In genomic region chr15:66170716-66171115, GRCh38 we compare ENCODE assay signal across 18 cellular contexts.
DNase-seq lines count a peak whose midpoint lies in the region; FAIRE-seq and TF ChIP-seq lines count a peak whose summit lies in the region.
"Had no signal": no experiment of that assay in that cellular context is flagged by ENCODE, and none has a peak within 500 bp of the region (broad histone marks: within the 10 kb centered on the region; RNA-seq: fewer than 3 reads in every experiment).

No MANE protein-coding gene starts in this region.

- peak; percentile 30 for FAIRE-seq in urothelium cell line (lab: Jason Lieb, UNC)
- FAIRE-seq: G401.6, GM12892 had no signal

- no peak overlapping the region for H2BK120ac ChIP-seq in neuronal stem cell (ENCODE audit: low read depth, low read length)

- H3K4me3 ChIP-seq in SU-DHL-6 (ENCODE audit: insufficient read depth, low read length, poor library complexity, severe bottlenecking) (no peak overlapping the region), neuronal stem cell (ENCODE audit: low read length in 2 of 2) (no peak overlapping the region), SJCRH30 (no peak overlapping the region)

- H3K27ac Mint-ChIP-seq in activated naive CD4-positive, alpha-beta T cell treated with anti-CD3 and anti-CD28 coated beads, Interleukin-2, amount 10 ng/mL, durations not matched to agents 7 days and 5 days: no peak overlapping the region
- H3K27ac Mint-ChIP-seq: CD4-positive, alpha-beta memory T cell had no signal

- peak overlapping the region; percentile 63 for H3K9ac ChIP-seq in SU-DHL-6 (ENCODE audit: low read length)
- no peak overlapping the region for H3K9ac ChIP-seq in neuronal stem cell (ENCODE audit: low read depth, low read length, poor library complexity)

- peaks cover 1% of the 10 kb centered on the region for H3K79me1 ChIP-seq in neuronal stem cell (ENCODE audit: low read depth, low read length)

- H3K4me1 ChIP-seq in neuronal stem cell (ENCODE audit: control insufficient read depth in 2 of 2, insufficient read depth in 1 of 2, low read depth in 1 of 2, low read length in 2 of 2) (peaks cover 0 to 6% of the 10 kb centered on the region in 2 donors), SJCRH30 (no peaks in the 10 kb centered on the region)

- peak overlapping the region; percentile 56 for H3K23ac ChIP-seq in neuronal stem cell (ENCODE audit: low read depth, low read length, poor library complexity)

- H2AK5ac ChIP-seq in neuronal stem cell (ENCODE audit: low read depth, low read length): peak overlapping the region; percentile 71

- H4K8ac ChIP-seq in neuronal stem cell (ENCODE audit: low read depth, low read length): no peak overlapping the region

- H3K14ac ChIP-seq in neuronal stem cell (ENCODE audit: low read length): no peak overlapping the region

- peak overlapping the region; percentile 82 for H2BK15ac ChIP-seq in neuronal stem cell (ENCODE audit: low read length)

- no peaks in the 10 kb centered on the region for H3K36me3 Mint-ChIP-seq in activated naive CD4-positive, alpha-beta T cell treated with anti-CD3 and anti-CD28 coated beads, Interleukin-2, amount 10 ng/mL, durations not matched to agents 7 days and 5 days
- H3K36me3 Mint-ChIP-seq: CD4-positive, alpha-beta memory T cell had no signal

- H4K20me1 ChIP-seq in SU-DHL-6 (ENCODE audit: low read depth, low read length): no peaks in the 10 kb centered on the region

- no peaks in the 10 kb centered on the region for H3K9me2 ChIP-seq in SU-DHL-6 (replicated peaks; ENCODE audit: insufficient read depth, low read length)

- no peaks in the 10 kb centered on the region for H3K27me3 ChIP-seq in SU-DHL-6 (ENCODE audit: low read length)
- H3K27me3 ChIP-seq in neuronal stem cell (ENCODE audit: control insufficient read depth in 3 of 3, insufficient read depth in 3 of 3, low read depth in 1 of 3, low read length in 3 of 3): peaks cover 0 to 30% (median 3%) of the 10 kb centered on the region in 3 experiments
- no peaks in the 10 kb centered on the region for H3K27me3 ChIP-seq in SJCRH30

- CTCF ChIA-PET in activated naive CD4-positive, alpha-beta T cell treated with anti-CD3 and anti-CD28 coated beads, Interleukin-2, amount 10 ng/mL, durations not matched to agents 7 days and 5 days (lab: Charles Lee): no interaction called here

- H3K4me1 Mint-ChIP-seq in activated naive CD4-positive, alpha-beta T cell treated with anti-CD3 and anti-CD28 coated beads, Interleukin-2, amount 10 ng/mL, durations not matched to agents 7 days and 5 days: no peaks in the 10 kb centered on the region
- H3K4me1 Mint-ChIP-seq: CD4-positive, alpha-beta memory T cell had no signal

- H3K9me3 ChIP-seq in SU-DHL-6 (ENCODE audit: insufficient read depth, low read length) (no peaks in the 10 kb centered on the region), neuronal stem cell (replicated peaks in 1 of 2; ENCODE audit: control insufficient read depth in 2 of 2, insufficient read depth in 1 of 2, low read depth in 1 of 2, low read length in 2 of 2) (no peaks in the 10 kb centered on the region), SJCRH30 (replicated peaks) (no peaks in the 10 kb centered on the region)

- H3K4me3 Mint-ChIP-seq in activated naive CD4-positive, alpha-beta T cell treated with anti-CD3 and anti-CD28 coated beads, Interleukin-2, amount 10 ng/mL, durations not matched to agents 7 days and 5 days: no peak overlapping the region
- H3K4me3 Mint-ChIP-seq: CD4-positive, alpha-beta memory T cell had no signal

- no peaks in the 10 kb centered on the region for H3K36me3 ChIP-seq in SU-DHL-6 (ENCODE audit: low read length)
- H3K36me3 ChIP-seq in neuronal stem cell (replicated peaks in 1 of 2; ENCODE audit: control insufficient read depth in 2 of 2, insufficient read depth in 2 of 2, low read length in 2 of 2): no peaks in the 10 kb centered on the region
- no peaks in the 10 kb centered on the region for H3K36me3 ChIP-seq in SJCRH30

- H3K27me3 Mint-ChIP-seq in activated naive CD4-positive, alpha-beta T cell treated with anti-CD3 and anti-CD28 coated beads, Interleukin-2, amount 10 ng/mL, durations not matched to agents 7 days and 5 days: peaks cover 40% of the 10 kb centered on the region

- H3K9me3 Mint-ChIP-seq in activated naive CD4-positive, alpha-beta T cell treated with anti-CD3 and anti-CD28 coated beads, Interleukin-2, amount 10 ng/mL, durations not matched to agents 7 days and 5 days: no peaks in the 10 kb centered on the region
- H3K9me3 Mint-ChIP-seq: CD4-positive, alpha-beta memory T cell had no signal

- no peaks in the 10 kb centered on the region for H3K79me2 ChIP-seq in SU-DHL-6 (ENCODE audit: insufficient read depth, low read length)

- no peak overlapping the region for H3K4ac ChIP-seq in neuronal stem cell (ENCODE audit: low read length)

- H2BK12ac ChIP-seq in neuronal stem cell (ENCODE audit: low read length): no peak overlapping the region

- H3K18ac ChIP-seq in neuronal stem cell (ENCODE audit: low read length): peak overlapping the region; percentile 69

- no peak overlapping the region for H2BK5ac ChIP-seq in neuronal stem cell (ENCODE audit: low read length)

- no peak for TF ChIP-seq CTCF in SU-DHL-6 (IDR thresholded peaks at IDR 0.05; ENCODE audit: insufficient read depth, low read length, poor library complexity, severe bottlenecking)

- WGBS in neuronal stem cell (ENCODE audit: extremely low coverage in 2 of 2, insufficient read length in 2 of 2, insufficient replicate concordance in 1 of 2), 2 donors: no CpG with 5 or more reads among the region's 5 CpGs

- H4K91ac ChIP-seq in neuronal stem cell (ENCODE audit: low read depth, low read length, poor library complexity): no peak overlapping the region

- peaks cover 20% of the 10 kb centered on the region for H3F3A ChIP-seq in SU-DHL-6 (ENCODE audit: insufficient read depth)

- H3K27ac ChIP-seq in SU-DHL-6 (ENCODE audit: low read depth, low read length) (peak overlapping the region; percentile 97), neuronal stem cell (replicated peaks; ENCODE audit: low read length) (no peak overlapping the region), SJCRH30 (no peak overlapping the region)

- DNase-seq in NCI-H69 (lab: John Stamatoyannopoulos, UW) (peak; percentile 43), neuronal stem cell (ENCODE audit: low spot score) (no peak), urothelium cell line (ENCODE audit: low spot score) (no peak), NCI-H748 (lab: John Stamatoyannopoulos, UW; ENCODE audit: unreplicated experiment) (no peak), SJCRH30 (no peak)
- no peak for DNase-seq in stimulated activated CD4-positive, alpha-beta T cell treated with anti-CD3 and anti-CD28 coated beads, Interleukin-2, amount 100 ng/mL, for 48 hours
- DNase-seq in activated naive CD4-positive, alpha-beta T cell treated with anti-CD3 and anti-CD28 coated beads, Interleukin-2, amount 10 ng/mL, durations not matched to agents 7 days and 5 days: no peak
- DNase-seq: Calu3; CD4-positive, alpha-beta memory T cell; COR-L47; DMS53; DMS79 treated with DMSO at 0.1 percent for 48 hours; GOT3; H7; HCEC 1CT had no signal

- peak overlapping the region; percentile 63 for H3K4me2 ChIP-seq in SU-DHL-6 (ENCODE audit: low read depth, low read length, poor library complexity, severe bottlenecking)
- H3K4me2 ChIP-seq in neuronal stem cell (ENCODE audit: insufficient read depth, low read length, poor library complexity, severe bottlenecking): no peak overlapping the region

- H2AFZ ChIP-seq in SU-DHL-6 (ENCODE audit: low read depth, low read length, severe bottlenecking): no peak overlapping the region
- H2AFZ ChIP-seq in neuronal stem cell (ENCODE audit: low read length): no peak overlapping the region
